Comparison of ENCODE assay signal across 30 cellular contexts in the genomic region with DNA sequence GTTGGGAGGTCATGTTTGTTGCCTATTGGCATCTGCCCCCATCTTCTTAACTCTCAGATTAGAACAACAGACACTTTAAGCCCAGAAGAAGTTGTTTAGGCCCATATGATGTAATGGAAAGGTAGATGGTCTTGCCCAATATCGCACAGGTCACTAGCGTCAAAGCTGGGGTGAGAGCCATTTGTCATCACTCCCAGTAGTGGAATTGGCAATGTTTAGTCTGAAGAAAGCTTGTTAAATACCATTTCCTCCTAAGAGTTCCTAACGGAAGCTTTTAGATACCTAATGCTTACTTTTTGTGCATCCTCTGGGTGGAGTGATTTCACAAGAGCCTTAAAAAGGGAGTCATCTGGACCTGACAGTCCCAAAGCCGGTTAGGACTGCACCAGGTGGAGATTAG.
"Had no signal": no experiment of that assay in that cellular context is flagged by ENCODE, and none has a peak within 500 bp of the region (broad histone marks: within the 10 kb centered on the region; RNA-seq: fewer than 3 reads in every experiment).

No MANE protein-coding gene starts in this region.

- DNase-seq: activated CD4-positive, alpha-beta T cell treated with anti-CD3 and anti-CD28 coated beads, Interleukin-2, amount 10 ng/mL, durations not matched to agents 24 days and 14 days; activated CD4-positive, alpha-beta T cell treated with anti-CD3 and anti-CD28 coated beads, Interleukin-2, amount 50 U/mL, for 4 hours; activated CD8-positive, alpha-beta T cell treated with anti-CD3 and anti-CD28 coated beads for 36 hours; activated effector memory CD4-positive, alpha-beta T cell treated with anti-CD3 and anti-CD28 coated beads, Interleukin-2, amount 50 U/mL, for 16 hours; activated naive CD4-positive, alpha-beta T cell; activated naive CD4-positive, alpha-beta T cell treated with anti-CD3 and anti-CD28 coated beads, Interleukin-2, amount 50 U/mL, for 16 hours; activated naive CD8-positive, alpha-beta T cell treated with anti-CD3 and anti-CD28 coated beads for 36 hours; activated T-cell treated with anti-CD3 and anti-CD28 coated beads, Interleukin-2, amount 50 U/mL, for 1 hour; activated T-cell treated with anti-CD3 and anti-CD28 coated beads, Interleukin-2, amount 50 U/mL, for 72 hours; amniotic stem cell; aorta; Kasumi-1; KG1; MG63; NCI-H1048; NCI-H1105 treated with DMSO at 0.1 percent for 48 hours; NCI-H1436; NCI-H1694; NCI-H1930; NCI-H2081 treated with DMSO at 0.1 percent for 48 hours; NCI-H345; NCI-H526; NCI-H774; SHP77; SJCRH30; T1000 had no signal

- H3K36me3 ChIP-seq: MG63, SJCRH30 had no signal

- H3K4me3 Mint-ChIP-seq: activated CD4-positive, alpha-beta T cell treated with anti-CD3 and anti-CD28 coated beads, Interleukin-2, amount 10 ng/mL, durations not matched to agents 24 days and 14 days; activated CD8-positive, alpha-beta T cell treated with anti-CD3 and anti-CD28 coated beads for 36 hours; activated naive CD8-positive, alpha-beta T cell treated with anti-CD3 and anti-CD28 coated beads for 36 hours; activated T-cell treated with anti-CD3 and anti-CD28 coated beads, Interleukin-2, amount 50 U/mL, for 72 hours; activated T-helper 17 cell treated with anti-CD3 and anti-CD28 coated beads, Interleukin-2, amount 50 U/mL, for 72 hours; IgD-negative memory B cell had no signal

- H3K4me1 Mint-ChIP-seq: activated CD4-positive, alpha-beta T cell treated with anti-CD3 and anti-CD28 coated beads, Interleukin-2, amount 10 ng/mL, durations not matched to agents 24 days and 14 days; activated naive CD8-positive, alpha-beta T cell treated with anti-CD3 and anti-CD28 coated beads for 36 hours; activated T-helper 17 cell treated with anti-CD3 and anti-CD28 coated beads, Interleukin-2, amount 50 U/mL, for 72 hours; IgD-negative memory B cell had no signal

- H3K36me3 Mint-ChIP-seq: activated naive CD8-positive, alpha-beta T cell treated with anti-CD3 and anti-CD28 coated beads for 36 hours; IgD-negative memory B cell had no signal

- ATAC-seq: activated CD8-positive, alpha-beta T cell treated with anti-CD3 and anti-CD28 coated beads for 36 hours; activated T-cell treated with anti-CD3 and anti-CD28 coated beads, Interleukin-2, amount 50 U/mL, for 72 hours; activated T-helper 17 cell treated with anti-CD3 and anti-CD28 coated beads, Interleukin-2, amount 50 U/mL, for 72 hours; Panc1 had no signal

- H3K27ac ChIP-seq: SJCRH30, SK-N-MC had no signal

- H3K27ac Mint-ChIP-seq: activated CD4-positive, alpha-beta T cell treated with anti-CD3 and anti-CD28 coated beads, Interleukin-2, amount 10 ng/mL, durations not matched to agents 24 days and 14 days; activated CD8-positive, alpha-beta T cell treated with anti-CD3 and anti-CD28 coated beads for 36 hours; activated naive CD8-positive, alpha-beta T cell treated with anti-CD3 and anti-CD28 coated beads for 36 hours; activated T-cell treated with anti-CD3 and anti-CD28 coated beads, Interleukin-2, amount 50 U/mL, for 72 hours; activated T-helper 17 cell treated with anti-CD3 and anti-CD28 coated beads, Interleukin-2, amount 50 U/mL, for 72 hours had no signal

- H3K4me3 ChIP-seq: MG63, SJCRH30, SK-N-MC had no signal

- H3K9me3 ChIP-seq: MG63, SJCRH30 had no signal

- H3K27me3 Mint-ChIP-seq: activated CD4-positive, alpha-beta T cell treated with anti-CD3 and anti-CD28 coated beads, Interleukin-2, amount 10 ng/mL, durations not matched to agents 24 days and 14 days; activated CD8-positive, alpha-beta T cell treated with anti-CD3 and anti-CD28 coated beads for 36 hours; activated naive CD8-positive, alpha-beta T cell treated with anti-CD3 and anti-CD28 coated beads for 36 hours; activated T-helper 17 cell treated with anti-CD3 and anti-CD28 coated beads, Interleukin-2, amount 50 U/mL, for 72 hours; IgD-negative memory B cell had no signal

- H3K9me3 Mint-ChIP-seq: activated CD4-positive, alpha-beta T cell treated with anti-CD3 and anti-CD28 coated beads, Interleukin-2, amount 10 ng/mL, durations not matched to agents 24 days and 14 days; activated CD8-positive, alpha-beta T cell treated with anti-CD3 and anti-CD28 coated beads for 36 hours; activated naive CD8-positive, alpha-beta T cell treated with anti-CD3 and anti-CD28 coated beads for 36 hours; activated T-helper 17 cell treated with anti-CD3 and anti-CD28 coated beads, Interleukin-2, amount 50 U/mL, for 72 hours; IgD-negative memory B cell had no signal

- H3K27me3 ChIP-seq: MG63, SJCRH30 had no signal
